17 cellular contexts compared by ENCODE assay signal in genomic region chr14:99484106-99484505, GRCh38.
"Had no signal": no experiment of that assay in that cellular context is flagged by ENCODE, and none has a peak within 500 bp of the region (broad histone marks: within the 10 kb centered on the region; RNA-seq: fewer than 3 reads in every experiment).

No MANE protein-coding gene starts in this region.

- H3K4me3 ChIP-seq: cardiac muscle cell, gastrocnemius medialis, heart left ventricle, SK-N-MC, upper lobe of left lung had no signal

- H3K36me3 Mint-ChIP-seq: naive thymus-derived CD8-positive, alpha-beta T cell; T-cell had no signal

- H3K36me3 ChIP-seq: cardiac muscle cell, gastrocnemius medialis, heart left ventricle, upper lobe of left lung had no signal

- DNase-seq: activated CD4-positive, alpha-beta T cell treated with anti-CD3 and anti-CD28 coated beads for 1 hour; activated CD4-positive, alpha-beta T cell treated with anti-CD3 and anti-CD28 coated beads, Interleukin-2, amount 50 U/mL, for 48 hours; activated gamma-delta T cell treated with Interleukin-2 at 50 U/mL for 16 hours; activated naive CD8-positive, alpha-beta T cell treated with anti-CD3 and anti-CD28 coated beads, Interleukin-2, amount 50 U/mL, for 24 hours; activated T-cell treated with anti-CD3 and anti-CD28 coated beads, Interleukin-2, amount 50 U/mL, for 1 hour; aorta; gastrocnemius medialis; heart left ventricle; naive thymus-derived CD8-positive, alpha-beta T cell; occipital lobe; stimulated activated CD4-positive, alpha-beta T cell treated with anti-CD3 and anti-CD28 coated beads, Interleukin-4, amount 100 ng/mL, for 24 hours; stimulated activated naive CD4-positive, alpha-beta T cell treated with Interleukin-2 at 50 U/mL for 16 hours; T-cell; upper lobe of left lung had no signal

- ATAC-seq: activated naive CD8-positive, alpha-beta T cell treated with anti-CD3 and anti-CD28 coated beads, Interleukin-2, amount 50 U/mL, for 24 hours; gastrocnemius medialis; heart left ventricle; naive thymus-derived CD8-positive, alpha-beta T cell; T-cell had no signal

- H3K27ac ChIP-seq: cardiac muscle cell, gastrocnemius medialis, heart left ventricle, SK-N-MC, upper lobe of left lung, VCaP had no signal

- H3K27me3 Mint-ChIP-seq: activated naive CD8-positive, alpha-beta T cell treated with anti-CD3 and anti-CD28 coated beads, Interleukin-2, amount 50 U/mL, for 24 hours; naive thymus-derived CD8-positive, alpha-beta T cell; T-cell had no signal

- H3K27me3 ChIP-seq: cardiac muscle cell, gastrocnemius medialis, heart left ventricle, upper lobe of left lung had no signal

- H3K9me3 ChIP-seq: gastrocnemius medialis, heart left ventricle, upper lobe of left lung had no signal

- H3K27ac Mint-ChIP-seq: activated naive CD8-positive, alpha-beta T cell treated with anti-CD3 and anti-CD28 coated beads, Interleukin-2, amount 50 U/mL, for 24 hours; T-cell had no signal

- H3K4me3 Mint-ChIP-seq: activated naive CD8-positive, alpha-beta T cell treated with anti-CD3 and anti-CD28 coated beads, Interleukin-2, amount 50 U/mL, for 24 hours had no signal

- H3K9me3 Mint-ChIP-seq: activated naive CD8-positive, alpha-beta T cell treated with anti-CD3 and anti-CD28 coated beads, Interleukin-2, amount 50 U/mL, for 24 hours; naive thymus-derived CD8-positive, alpha-beta T cell; T-cell had no signal
